13 cellular contexts compared by ENCODE assay signal in the genomic region with DNA sequence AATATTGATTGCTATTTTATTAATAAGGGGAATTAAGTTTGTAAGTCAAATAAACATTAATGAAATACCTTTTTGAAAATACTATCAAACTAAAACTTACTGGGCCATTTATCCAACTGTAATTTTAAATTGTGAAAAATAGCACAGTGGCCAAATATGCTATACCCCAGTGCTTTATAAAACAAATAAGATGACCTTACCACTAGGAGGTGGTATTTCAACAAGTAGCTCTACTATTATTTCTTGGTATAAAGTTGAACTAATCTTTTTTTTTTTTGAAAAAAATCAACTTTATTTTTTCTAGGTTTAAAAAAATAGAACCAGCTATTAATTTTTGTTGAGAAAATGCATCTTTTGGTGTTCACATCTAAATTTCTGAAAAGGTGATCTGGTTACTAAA. TPM values are rescaled to one million over a fixed set of nuclear protein-coding genes. Genes with fewer than 3 reads are reported as not detected.
A peak's percentile ranks its signal among the peaks of the same experiment; 100 is the strongest.
DNase-seq lines count a peak whose midpoint lies in the region; ATAC-seq and TF ChIP-seq lines count a peak whose summit lies in the region.
"Had no signal": no experiment of that assay in that cellular context is flagged by ENCODE, and none has a peak within 500 bp of the region (broad histone marks: within the 10 kb centered on the region; RNA-seq: fewer than 3 reads in every experiment).

No MANE protein-coding gene starts in this region.

- no peak overlapping the region for H2AFZ ChIP-seq in OCI-LY3 (ENCODE audit: low read depth, low read length)

- H3K36me3 ChIP-seq in left ventricle myocardium inferior (peaks cover 13% of the 10 kb centered on the region), OCI-LY3 (replicated peaks; ENCODE audit: low read depth, low read length) (no peaks in the 10 kb centered on the region)
- H3K36me3 ChIP-seq: BLaER1 had no signal

- no peaks in the 10 kb centered on the region for H4K20me1 ChIP-seq in OCI-LY3 (ENCODE audit: insufficient read depth, low read length)
- H4K20me1 ChIP-seq: BLaER1 had no signal

- H3K9me3 ChIP-seq in left ventricle myocardium inferior (replicated peaks) (no peaks in the 10 kb centered on the region), OCI-LY3 (ENCODE audit: insufficient read depth, low read length) (no peaks in the 10 kb centered on the region)
- H3K9me3 ChIP-seq: BLaER1 had no signal

- DNase-seq in left ventricle myocardium inferior (no peak), Right ventricle myocardium superior (no peak), fibroblast of mammary gland (ENCODE audit: low read depth) (no peak), T-helper 1 cell (no peak), HuH-7.5 (ENCODE audit: low spot score) (no peak), NCI-H2081 treated with DMSO at 0.1 percent for 48 hours (lab: John Stamatoyannopoulos, UW) (no peak)
- no peak for DNase-seq in activated CD4-positive, alpha-beta memory T cell treated with anti-CD3 and anti-CD28 coated beads for 36 hours
- DNase-seq: left ventricle myocardium superior, NCI-H345, SHP77 had no signal

- H3K4me1 Mint-ChIP-seq in activated CD4-positive, alpha-beta memory T cell treated with anti-CD3 and anti-CD28 coated beads for 36 hours (ENCODE audit: low read depth) = no peaks in the 10 kb centered on the region

- H3K9ac ChIP-seq in OCI-LY3 (ENCODE audit: low read length) = no peak overlapping the region
- H3K9ac ChIP-seq: BLaER1 had no signal

- H3K4me1 ChIP-seq in left ventricle myocardium inferior (no peaks in the 10 kb centered on the region), OCI-LY3 (ENCODE audit: low read length) (no peaks in the 10 kb centered on the region)
- H3K4me1 ChIP-seq: BLaER1 had no signal

- no peaks in the 10 kb centered on the region for H3K9me3 Mint-ChIP-seq in activated CD4-positive, alpha-beta memory T cell treated with anti-CD3 and anti-CD28 coated beads for 36 hours

- no peaks in the 10 kb centered on the region for H3K79me2 ChIP-seq in OCI-LY3 (ENCODE audit: low read length)

- POLR2A ChIA-PET in activated CD4-positive, alpha-beta memory T cell treated with anti-CD3 and anti-CD28 coated beads for 36 hours (lab: Charles Lee) = no interaction called here

- H3K27ac Mint-ChIP-seq in activated CD4-positive, alpha-beta memory T cell treated with anti-CD3 and anti-CD28 coated beads for 36 hours = no peak overlapping the region

- intact Hi-C loops in left ventricle myocardium inferior (cut with micrococcal nuclease) (no loop called here), Right ventricle myocardium superior (cut with DNase I) (no loop called here)
- intact Hi-C loops in activated CD4-positive, alpha-beta memory T cell treated with anti-CD3 and anti-CD28 coated beads for 36 hours (cut with micrococcal nuclease) = no loop called here

- H3K27ac ChIP-seq in left ventricle myocardium inferior (replicated peaks) (no peak overlapping the region), OCI-LY3 (ENCODE audit: low read length) (no peak overlapping the region)
- H3K27ac ChIP-seq: BLaER1 had no signal

- peaks cover 6% of the 10 kb centered on the region for H3K36me3 Mint-ChIP-seq in activated CD4-positive, alpha-beta memory T cell treated with anti-CD3 and anti-CD28 coated beads for 36 hours

- no peak overlapping the region for H3K4me3 Mint-ChIP-seq in activated CD4-positive, alpha-beta memory T cell treated with anti-CD3 and anti-CD28 coated beads for 36 hours

- H3K27me3 ChIP-seq in left ventricle myocardium inferior (ENCODE audit: low read depth) (no peaks in the 10 kb centered on the region), OCI-LY3 (ENCODE audit: low read depth, low read length) (peaks cover 3% of the 10 kb centered on the region; the same call in 1 of the 2 replicates)
- H3K27me3 ChIP-seq: BLaER1 had no signal

- CTCF ChIA-PET in activated CD4-positive, alpha-beta memory T cell treated with anti-CD3 and anti-CD28 coated beads for 36 hours (lab: Charles Lee) = interaction anchor here (0.6 to 1.5 kb wide), 4 partner anchors 13 to 542 kb away, joined by 3 to 7 read pairs (median 4); no protein-coding TSS in a partner anchor

- no peak overlapping the region for H3K4me2 ChIP-seq in OCI-LY3 (ENCODE audit: low read length)
- H3K4me2 ChIP-seq: BLaER1 had no signal

- ATAC-seq in Right ventricle myocardium superior (ENCODE audit: poor library complexity) = no peak
- ATAC-seq: left ventricle myocardium superior had no signal

- H3K4me3 ChIP-seq in left ventricle myocardium inferior (no peak overlapping the region), OCI-LY3 (ENCODE audit: low read length) (no peak overlapping the region), fibroblast of mammary gland (ENCODE audit: control insufficient read depth, low read depth, low read length) (no peak overlapping the region)
- H3K4me3 ChIP-seq: BLaER1 had no signal

- TF ChIP-seq CTCF in left ventricle myocardium inferior (IDR thresholded peaks at IDR 0.05; ENCODE audit: borderline replicate concordance) (peak; percentile 15), OCI-LY3 (IDR thresholded peaks at IDR 0.05; ENCODE audit: low read depth, low read length) (peak; percentile 42; the same call in 1 of the 2 replicates), fibroblast of mammary gland (conservative IDR thresholded peaks at IDR 0.05; ENCODE audit: control insufficient read depth, insufficient read depth, low read depth, low read length) (peak; percentile 27)

- H3K27me3 Mint-ChIP-seq in activated CD4-positive, alpha-beta memory T cell treated with anti-CD3 and anti-CD28 coated beads for 36 hours = no peaks in the 10 kb centered on the region

RNA-seq across cellular contexts. Expression of a gene that starts 14.7 kb away (rescaled TPM):
- 2.3 TPM for total RNA-seq in left ventricle myocardium inferior
- total RNA-seq in Right ventricle myocardium superior = 4.2 TPM
- 1 to 10 TPM; 4.4 to 4.5 TPM for total RNA-seq in activated CD4-positive, alpha-beta memory T cell treated with anti-CD3 and anti-CD28 coated beads for 36 hours
- total RNA-seq: G401 had no signal

RNA-seq across cellular contexts. Expression of a gene that starts 14.9 kb away (rescaled TPM):
- total RNA-seq in left ventricle myocardium inferior (2.0 TPM), Right ventricle myocardium superior (3.4 TPM)
- total RNA-seq in activated CD4-positive, alpha-beta memory T cell treated with anti-CD3 and anti-CD28 coated beads for 36 hours = 1 to 10 TPM; 2.0 to 2.5 TPM
- total RNA-seq: G401 had no signal
